In the genomic region with DNA sequence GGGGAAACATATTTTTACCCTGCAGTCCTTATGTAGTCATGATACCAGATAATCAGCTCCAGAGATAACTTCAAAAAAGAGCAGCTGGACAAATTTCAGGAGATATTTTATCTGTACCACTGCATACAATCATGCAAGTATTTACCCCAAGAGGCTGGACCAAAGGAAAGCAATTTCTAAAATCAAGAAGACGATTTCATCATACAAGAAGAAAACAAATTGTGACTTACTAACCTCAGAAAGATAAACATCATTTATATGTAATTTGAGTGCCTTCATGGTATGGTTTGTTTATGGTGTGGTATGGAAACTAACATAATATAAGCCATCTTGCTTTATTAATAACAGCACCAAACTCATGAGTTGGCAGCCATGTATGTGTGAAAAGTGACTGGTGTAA, we compare ENCODE assay signal across 26 cellular contexts.
"Had no signal": no experiment of that assay in that cellular context is flagged by ENCODE, and none has a peak within 500 bp of the region (broad histone marks: within the 10 kb centered on the region; RNA-seq: fewer than 3 reads in every experiment).

No MANE protein-coding gene starts in this region.

- ATAC-seq: effector memory CD8-positive, alpha-beta T cell; left cardiac atrium; left lung; mucosa of descending colon; right lobe of liver; stimulated activated effector memory CD8-positive, alpha-beta T cell treated with anti-CD3 and anti-CD28 coated beads, Interleukin-12 subunit alpha, Interleukin-12 subunit beta, amount 100 ng/mL, for 72 hours had no signal

- H3K4me1 ChIP-seq: left lung, neural progenitor cell, parathyroid adenoma, right lobe of liver, tibial nerve, vagina had no signal

- H3K27me3 ChIP-seq: left lung, neural progenitor cell, right lobe of liver, tibial nerve, vagina had no signal

- H3K36me3 ChIP-seq: left lung, neural progenitor cell, right lobe of liver, thoracic aorta, tibial nerve, vagina had no signal

- FAIRE-seq: endometrium, frontal cortex, islet of Langerhans, small intestine had no signal

- H3K9me3 Mint-ChIP-seq: mesothelial cell of epicardium, nephron, neural progenitor cell had no signal

- H3K27me3 Mint-ChIP-seq: effector memory CD8-positive, alpha-beta T cell; progenitor cell of endocrine pancreas had no signal

- H3K4me3 Mint-ChIP-seq: effector memory CD8-positive, alpha-beta T cell; mesothelial cell of epicardium; naive B cell; nephron; neural progenitor cell; stimulated activated effector memory CD8-positive, alpha-beta T cell treated with anti-CD3 and anti-CD28 coated beads, Interleukin-12 subunit alpha, Interleukin-12 subunit beta, amount 100 ng/mL, for 72 hours had no signal

- H3K9ac ChIP-seq: neural progenitor cell, parathyroid adenoma had no signal

- H3K4me1 Mint-ChIP-seq: mesothelial cell of epicardium; naive B cell; neural progenitor cell; stimulated activated effector memory CD8-positive, alpha-beta T cell treated with anti-CD3 and anti-CD28 coated beads, Interleukin-12 subunit alpha, Interleukin-12 subunit beta, amount 100 ng/mL, for 72 hours had no signal

- H3K36me3 Mint-ChIP-seq: mesothelial cell of epicardium; naive B cell; neural progenitor cell; stimulated activated effector memory CD8-positive, alpha-beta T cell treated with anti-CD3 and anti-CD28 coated beads, Interleukin-12 subunit alpha, Interleukin-12 subunit beta, amount 100 ng/mL, for 72 hours had no signal

- H3K4me3 ChIP-seq: coronary artery, left lung, mucosa of descending colon, neural progenitor cell, right lobe of liver, thoracic aorta, tibial nerve, vagina had no signal

- H3K27ac Mint-ChIP-seq: effector memory CD8-positive, alpha-beta T cell; mesothelial cell of epicardium; naive B cell; nephron; neural progenitor cell; progenitor cell of endocrine pancreas; stimulated activated effector memory CD8-positive, alpha-beta T cell treated with anti-CD3 and anti-CD28 coated beads, Interleukin-12 subunit alpha, Interleukin-12 subunit beta, amount 100 ng/mL, for 72 hours had no signal

- H3K9me3 ChIP-seq: left lung, mucosa of descending colon, right lobe of liver, thoracic aorta, tibial nerve, vagina had no signal

- DNase-seq: effector memory CD8-positive, alpha-beta T cell; head of caudate nucleus; left cardiac atrium; left lung; mesenchymal stem cell; mucosa of descending colon; naive B cell; right lobe of liver; small intestine; stimulated activated CD4-positive, alpha-beta T cell treated with anti-CD3 and anti-CD28 coated beads, Interleukin-2, amount 100 ng/mL, for 24 hours; stimulated activated CD4-positive, alpha-beta T cell treated with anti-CD3 and anti-CD28 coated beads, Interleukin-4, amount 100 ng/mL, for 24 hours; stimulated activated naive CD4-positive, alpha-beta T cell treated with Interleukin-2 at 50 U/mL for 16 hours; substantia nigra had no signal
